33 cellular contexts compared by ENCODE assay signal in genomic region chr21:44502559-44502958, GRCh38. TPM values are rescaled to one million over a fixed set of nuclear protein-coding genes. Genes with fewer than 3 reads are reported as not detected.
DNase-seq lines count a peak whose midpoint lies in the region; ATAC-seq, FAIRE-seq and TF ChIP-seq lines count a peak whose summit lies in the region.
"Had no signal": no experiment of that assay in that cellular context is flagged by ENCODE, and none has a peak within 500 bp of the region (broad histone marks: within the 10 kb centered on the region; RNA-seq: fewer than 3 reads in every experiment).

No MANE protein-coding gene starts in this region.

- H2AFZ ChIP-seq in neuronal stem cell (ENCODE audit: low read length) = no peak overlapping the region
- H2AFZ ChIP-seq: GM23338, PC-9 had no signal

- H4K91ac ChIP-seq in neuronal stem cell (ENCODE audit: low read depth, low read length, poor library complexity) = no peak overlapping the region

- H2BK12ac ChIP-seq in neuronal stem cell (ENCODE audit: low read length) = no peak overlapping the region

- peak overlapping the region; percentile 81 for H2AK5ac ChIP-seq in neuronal stem cell (ENCODE audit: low read depth, low read length)

- no peak overlapping the region for H3K14ac ChIP-seq in neuronal stem cell (ENCODE audit: low read length)

- whole genome bisulfite sequencing in neuronal stem cell (ENCODE audit: extremely low coverage in 2 of 2, insufficient read length in 2 of 2, insufficient replicate concordance in 1 of 2), 2 donors = no CpG with 5 or more reads among the region's 19 CpGs
- 83 to 87% (median 86%) methylated on average over 19 of the region's 19 CpGs for WGBS in psoas muscle, 3 donors

- H3K23ac ChIP-seq in neuronal stem cell (ENCODE audit: low read depth, low read length, poor library complexity) = no peak overlapping the region

- TF ChIP-seq CTCF in kidney (IDR thresholded peaks at IDR 0.05; ENCODE audit: borderline replicate concordance, extremely low read depth, insufficient read depth) (no peak), psoas muscle (IDR thresholded peaks at IDR 0.05) (no peak), coronary artery (IDR thresholded peaks at IDR 0.05) (no peak)

- no peak overlapping the region for H2BK15ac ChIP-seq in neuronal stem cell (ENCODE audit: low read length)

- no peak overlapping the region for H3K18ac ChIP-seq in neuronal stem cell (ENCODE audit: low read length)

- H3K27ac ChIP-seq in BLaER1 (peak overlapping the region; percentile 95), SK-N-MC (peak overlapping the region; percentile 16; the same call in 1 of the 2 replicates), kidney (ENCODE audit: low read depth in 2 of 2, low read length in 2 of 2) (no peak overlapping the region), neuronal stem cell (replicated peaks; ENCODE audit: low read length) (no peak overlapping the region), psoas muscle (no peak overlapping the region), coronary artery (no peak overlapping the region)
- H3K27ac ChIP-seq: PC-9 had no signal

- intact Hi-C loops in kidney (cut with DNase I) (no loop called here), psoas muscle (cut with DNase I) (no loop called here)

- no peaks in the 10 kb centered on the region for H3K36me3 ChIP-seq in BLaER1
- no peaks in the 10 kb centered on the region for H3K36me3 ChIP-seq in SK-N-MC (ENCODE audit: insufficient read depth, low read length)
- H3K36me3 ChIP-seq in kidney (ENCODE audit: control insufficient read depth in 1 of 2, insufficient read depth in 2 of 2, low read length in 2 of 2) = no peaks in the 10 kb centered on the region
- no peaks in the 10 kb centered on the region for H3K36me3 ChIP-seq in neuronal stem cell (replicated peaks in 1 of 2; ENCODE audit: control insufficient read depth in 2 of 2, insufficient read depth in 2 of 2, low read length in 2 of 2)
- H3K36me3 ChIP-seq in psoas muscle (ENCODE audit: insufficient read depth in 1 of 2, low read depth in 1 of 2) = no peaks in the 10 kb centered on the region
- H3K36me3 ChIP-seq: HAP-1 had no signal

- H3K4me2 ChIP-seq in BLaER1 (peak overlapping the region; percentile 78), neuronal stem cell (ENCODE audit: insufficient read depth, low read length, poor library complexity, severe bottlenecking) (no peak overlapping the region)
- H3K4me2 ChIP-seq: GM23338, PC-9 had no signal

- no peak overlapping the region for H2BK120ac ChIP-seq in neuronal stem cell (ENCODE audit: low read depth, low read length)

- no peaks in the 10 kb centered on the region for H4K20me1 ChIP-seq in BLaER1

- H3K4ac ChIP-seq in neuronal stem cell (ENCODE audit: low read length) = no peak overlapping the region

- H2BK5ac ChIP-seq in neuronal stem cell (ENCODE audit: low read length) = no peak overlapping the region

- DNase-seq in SK-N-MC (ENCODE audit: low read depth, low spot score) (no peak), kidney (peak; percentile 51), neuronal stem cell (ENCODE audit: low spot score) (no peak), psoas muscle (no peak), NCI-H1105 (lab: John Stamatoyannopoulos, UW) (no peak), coronary artery (ENCODE audit: low spot score) (no peak)
- DNase-seq: CD4-positive, alpha-beta T cell; COR-L47; DMS53; HFFc6; KBM-7; MV-4-11; NCI-H1105 treated with DMSO at 0.1 percent for 48 hours; NCI-H146; NCI-H1930; NCI-H2107; NCI-H524 treated with DMSO at 0.1 percent for 48 hours; NCI-H82; NK-92 treated with Interleukin-12 subunit alpha and Interleukin-12 subunit beta, amount 100 ng/mL, for 24 hours; PC-9; SHP77 treated with DMSO at 0.1 percent for 48 hours had no signal

- ATAC-seq in psoas muscle = no peak
- ATAC-seq: GM12878, GM23338 had no signal

- no peak overlapping the region for H4K8ac ChIP-seq in neuronal stem cell (ENCODE audit: low read depth, low read length)

- peaks cover 4% of the 10 kb centered on the region for H3K79me1 ChIP-seq in neuronal stem cell (ENCODE audit: low read depth, low read length)

- no peaks in the 10 kb centered on the region for H3K27me3 ChIP-seq in BLaER1
- H3K27me3 ChIP-seq in neuronal stem cell (ENCODE audit: control insufficient read depth in 3 of 3, insufficient read depth in 3 of 3, low read depth in 1 of 3, low read length in 3 of 3) = peaks cover 0 to 17% (median 0%) of the 10 kb centered on the region in 3 experiments
- peaks cover 0 to 52% (median 13%) of the 10 kb centered on the region in 3 donors for H3K27me3 ChIP-seq in psoas muscle (ENCODE audit: insufficient read depth in 3 of 3, low read length in 2 of 3)

- H3K4me1 ChIP-seq in BLaER1 = peaks cover 75% of the 10 kb centered on the region
- H3K4me1 ChIP-seq in kidney (ENCODE audit: control insufficient read depth in 1 of 2, insufficient read depth in 1 of 2, low read depth in 1 of 2, low read length in 2 of 2) = no peaks in the 10 kb centered on the region
- H3K4me1 ChIP-seq in neuronal stem cell (ENCODE audit: control insufficient read depth in 2 of 2, insufficient read depth in 1 of 2, low read depth in 1 of 2, low read length in 2 of 2) = peaks cover 10 to 19% of the 10 kb centered on the region in 2 donors
- no peaks in the 10 kb centered on the region for H3K4me1 ChIP-seq in psoas muscle
- H3K4me1 ChIP-seq: HAP-1 had no signal

- peak overlapping the region; percentile 78; the same call in 1 of the 2 replicates for H3K9ac ChIP-seq in BLaER1
- H3K9ac ChIP-seq in SK-N-MC (ENCODE audit: insufficient read length) = no peak overlapping the region
- no peak overlapping the region for H3K9ac ChIP-seq in kidney (ENCODE audit: low read length in 2 of 2)
- H3K9ac ChIP-seq in neuronal stem cell (ENCODE audit: low read depth, low read length, poor library complexity) = no peak overlapping the region

- H3K9me3 ChIP-seq in BLaER1 (no peaks in the 10 kb centered on the region), SK-N-MC (ENCODE audit: low read depth, low read length) (no peaks in the 10 kb centered on the region), kidney (ENCODE audit: control insufficient read depth in 1 of 2, low read length in 2 of 2) (no peaks in the 10 kb centered on the region), neuronal stem cell (replicated peaks in 1 of 2; ENCODE audit: control insufficient read depth in 2 of 2, insufficient read depth in 1 of 2, low read depth in 1 of 2, low read length in 2 of 2) (no peaks in the 10 kb centered on the region), psoas muscle (no peaks in the 10 kb centered on the region)
- H3K9me3 ChIP-seq: HAP-1 had no signal

- FAIRE-seq in kidney (lab: Jason Lieb, UNC) = no peak
- FAIRE-seq: GM12878, HTR-8/SVneo had no signal

- no peak overlapping the region for H3K4me3 ChIP-seq in BLaER1
- no peak overlapping the region for H3K4me3 ChIP-seq in SK-N-MC
- H3K4me3 ChIP-seq in kidney (ENCODE audit: low read length in 2 of 2) = no peak overlapping the region
- no peak overlapping the region for H3K4me3 ChIP-seq in neuronal stem cell (ENCODE audit: low read length in 2 of 2)
- no peak overlapping the region for H3K4me3 ChIP-seq in psoas muscle
- no peak overlapping the region for H3K4me3 ChIP-seq in coronary artery
- H3K4me3 ChIP-seq: GM12878, GM23338, HAP-1, PC-9 had no signal

RNA-seq across cellular contexts. Expression of gene KRTAP10-1, which starts 37.4 kb away (rescaled TPM):
- not detected for total RNA-seq in kidney
- not detected for polyA plus RNA-seq in kidney (ENCODE audit: insufficient read depth, low read depth, low replicate concordance)
- not detected for polyA plus RNA-seq in neuronal stem cell (2013, experiment 1 of 2)
- polyA plus RNA-seq in neuronal stem cell (2013, experiment 2 of 2) = not detected
- not detected for total RNA-seq in psoas muscle
- not detected for polyA plus RNA-seq in psoas muscle
- total RNA-seq: A172; CD4-positive, alpha-beta T cell; Daoy; G401; GM12878; GM23338; HFFc6; LHCN-M2; MCF 10A; PC-9; RPMI7951 had no signal
- polyA plus RNA-seq: BJ, GM12878, GM23338 had no signal

RNA-seq across cellular contexts. Expression of gene LRRC3, which starts 47.2 kb away (rescaled TPM):
- total RNA-seq in kidney (1.4 TPM), psoas muscle (1 to 10 TPM in 1 of 4 donors, under 1 TPM in 3; 0.13 to 1.1 (median 0.23) TPM)
- polyA plus RNA-seq in kidney (ENCODE audit: insufficient read depth, low read depth, low replicate concordance) (0.60 TPM), psoas muscle (under 1 TPM; 0.08 to 0.29 (median 0.08) TPM)
- polyA plus RNA-seq in neuronal stem cell (2013, experiment 1 of 2) = 4.0 TPM
- polyA plus RNA-seq in neuronal stem cell (2013, experiment 2 of 2) = 3.9 TPM
- total RNA-seq: HFFc6, LHCN-M2, MCF 10A had no signal

RNA-seq across cellular contexts. Expression of gene KRTAP10-2, which starts 48.7 kb away (rescaled TPM):
- total RNA-seq in kidney = not detected
- not detected for polyA plus RNA-seq in kidney (ENCODE audit: insufficient read depth, low read depth, low replicate concordance)
- not detected for polyA plus RNA-seq in neuronal stem cell (2013, experiment 1 of 2)
- polyA plus RNA-seq in neuronal stem cell (2013, experiment 2 of 2) = not detected
- not detected for total RNA-seq in psoas muscle
- not detected for polyA plus RNA-seq in psoas muscle
- total RNA-seq: A172; CD4-positive, alpha-beta T cell; Daoy; G401; GM12878; GM23338; HFFc6; LHCN-M2; MCF 10A; PC-9; RPMI7951 had no signal
- polyA plus RNA-seq: BJ, GM12878 had no signal

RNA-seq across cellular contexts. Expression of gene KRTAP10-3, which starts 56.0 kb away (rescaled TPM):
- total RNA-seq in kidney (not detected), psoas muscle (not detected)
- polyA plus RNA-seq in kidney (ENCODE audit: insufficient read depth, low read depth, low replicate concordance) (not detected), psoas muscle (not detected)
- not detected for polyA plus RNA-seq in neuronal stem cell (2013, experiment 1 of 2)
- not detected for polyA plus RNA-seq in neuronal stem cell (2013, experiment 2 of 2)
- total RNA-seq: A172; CD4-positive, alpha-beta T cell; Daoy; G401; GM12878; GM23338; HFFc6; LHCN-M2; MCF 10A; PC-9; RPMI7951 had no signal
- polyA plus RNA-seq: BJ, GM12878, GM23338 had no signal

Comparison
In these comparisons a context has a peak if more than half of its experiments do, and no peak if none do; other contexts are left out.
1. H3K27ac ChIP-seq: peak in BLaER1 (single experiment) and SK-N-MC (single experiment); none in kidney (0 of 2), neuronal stem cell (single experiment), psoas muscle (single experiment) and coronary artery (0 of 2).